ENCODE assay signal across 11 cellular contexts in genomic region chr22:25406510-25407210, GRCh38.
DNase-seq lines count a peak whose midpoint lies in the region; ATAC-seq and TF ChIP-seq lines count a peak whose summit lies in the region.
"Had no signal": no experiment of that assay in that cellular context is flagged by ENCODE, and none has a peak within 500 bp of the region (broad histone marks: within the 10 kb centered on the region; RNA-seq: fewer than 3 reads in every experiment).

No MANE protein-coding gene starts in this region.

- CTCF ChIA-PET in CD4-positive, alpha-beta memory T cell (lab: Charles Lee; ENCODE audit: partially characterized antibody): no interaction called here

- H3K27me3 ChIP-seq in CD4-positive, alpha-beta memory T cell (ENCODE audit: insufficient read depth, low read length): no peaks in the 10 kb centered on the region

- no peaks in the 10 kb centered on the region for H3K36me3 ChIP-seq in CD4-positive, alpha-beta memory T cell (ENCODE audit: insufficient read depth, low read length)

- no peaks in the 10 kb centered on the region for H3K36me3 Mint-ChIP-seq in CD4-positive, alpha-beta memory T cell
- H3K36me3 Mint-ChIP-seq in IgD-negative memory B cell (no peaks in the 10 kb centered on the region), neural crest cell (ENCODE audit: low read depth) (no peaks in the 10 kb centered on the region)

- no peak overlapping the region for H3K4me3 ChIP-seq in CD4-positive, alpha-beta memory T cell (ENCODE audit: low read length in 2 of 2)

- no peaks in the 10 kb centered on the region for H3K27me3 Mint-ChIP-seq in CD4-positive, alpha-beta memory T cell
- H3K27me3 Mint-ChIP-seq in IgD-negative memory B cell (no peaks in the 10 kb centered on the region), neural crest cell (ENCODE audit: low read depth) (peaks cover 5% of the 10 kb centered on the region)

- peak overlapping the region; percentile 76 to 83 (median 78) for H3K4me3 Mint-ChIP-seq in CD4-positive, alpha-beta memory T cell
- peak overlapping the region; percentile 60 to 87 (median 78) for H3K4me3 Mint-ChIP-seq in IgD-negative memory B cell
- H3K4me3 Mint-ChIP-seq in neural crest cell: peak overlapping the region; percentile 91

- no peak for DNase-seq in CD4-positive, alpha-beta memory T cell
- peak; percentile 9 for DNase-seq in cerebellar cortex (ENCODE audit: low spot score)
- no peak for DNase-seq in neural crest cell (ENCODE audit: low read depth, low spot score)
- no peak for DNase-seq in effector CD8-positive, alpha-beta T cell (lab: John Stamatoyannopoulos, UW)
- no peak for DNase-seq in NCI-H187 (lab: John Stamatoyannopoulos, UW)
- DNase-seq in DMS53 (lab: John Stamatoyannopoulos, UW): no peak
- DNase-seq: dermis blood vessel endothelial cell, NCI-H526, small intestine had no signal

- H3K9me3 Mint-ChIP-seq in CD4-positive, alpha-beta memory T cell: no peaks in the 10 kb centered on the region
- H3K9me3 Mint-ChIP-seq in IgD-negative memory B cell (no peaks in the 10 kb centered on the region), neural crest cell (no peaks in the 10 kb centered on the region)

- no peak for TF ChIP-seq CTCF in neural crest cell (conservative IDR thresholded peaks at IDR 0.05)

- H3K9me3 ChIP-seq in CD4-positive, alpha-beta memory T cell (ENCODE audit: control insufficient read depth in 1 of 2, low read length in 2 of 2): no peaks in the 10 kb centered on the region

- intact Hi-C loops in CD4-positive, alpha-beta memory T cell (cut with micrococcal nuclease): no loop called here

- POLR2A ChIA-PET in CD4-positive, alpha-beta memory T cell (lab: Charles Lee; ENCODE audit: partially characterized antibody): no interaction called here

- H3K4me1 Mint-ChIP-seq in CD4-positive, alpha-beta memory T cell: peaks cover 18 to 48% (median 32%) of the 10 kb centered on the region in 4 donors
- H3K4me1 Mint-ChIP-seq in IgD-negative memory B cell (peaks cover 25 to 27% (median 26%) of the 10 kb centered on the region in 3 donors), neural crest cell (peaks cover 45% of the 10 kb centered on the region)

- H3K27ac ChIP-seq in CD4-positive, alpha-beta memory T cell (ENCODE audit: low read depth, low read length): no peak overlapping the region

- no peak for ATAC-seq in HG03439 (IDR thresholded peaks at IDR 0.05; ENCODE audit: unreplicated experiment)

- H3K27ac Mint-ChIP-seq in CD4-positive, alpha-beta memory T cell: peak overlapping the region in 6 of 7 donors; percentile 21 to 88 (median 74)
- peak overlapping the region in 1 of 3 donors; percentile 74 for H3K27ac Mint-ChIP-seq in IgD-negative memory B cell
- H3K27ac Mint-ChIP-seq in neural crest cell (ENCODE audit: unreplicated experiment): peak overlapping the region; percentile 21

- H3K4me1 ChIP-seq in CD4-positive, alpha-beta memory T cell (ENCODE audit: insufficient read depth, low read length): peaks cover 31% of the 10 kb centered on the region
